7 cellular contexts compared by ENCODE assay signal in the genomic region with DNA sequence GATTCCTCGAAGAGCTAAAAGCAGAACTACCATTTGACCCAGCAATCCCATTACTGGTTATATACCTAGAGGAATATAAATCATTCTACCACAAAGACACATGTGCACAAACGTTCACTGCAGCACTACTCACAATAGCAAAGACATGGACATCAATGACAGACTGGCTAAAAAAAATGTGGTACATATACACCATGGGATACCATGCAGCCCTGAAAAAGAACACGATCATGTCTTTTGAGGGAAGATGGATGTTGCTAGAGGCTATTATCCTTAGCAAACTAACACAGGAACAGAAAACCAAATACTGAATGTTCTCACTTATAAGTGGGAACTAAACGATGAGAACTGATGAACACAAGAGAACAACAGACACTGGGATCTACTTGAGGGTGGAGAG.
A peak's percentile ranks its signal among the peaks of the same experiment; 100 is the strongest.
DNase-seq lines count a peak whose midpoint lies in the region; ATAC-seq, FAIRE-seq and TF ChIP-seq lines count a peak whose summit lies in the region.
"Not testable (repeated sequence)": the region's sequence is repeated elsewhere in the genome, so short reads cannot be mapped to it uniquely, and the experiment has no call there.

No MANE protein-coding gene starts in this region.

- H3K14ac ChIP-seq in H9 (ENCODE audit: insufficient read depth, low read length); H1 (ENCODE audit: insufficient read length): not testable (repeated sequence)

- H3K27ac ChIP-seq in H9 (ENCODE audit: insufficient read length, low read depth, low read length) (peak overlapping the region; percentile 63), HUES48 (ENCODE audit: low read depth, low read length) (peak overlapping the region; percentile 53)
- not testable (repeated sequence) for H3K27ac ChIP-seq in H1 (ENCODE audit: low read depth, low read length)

- not testable (repeated sequence) for H3K9me3 Mint-ChIP-seq in H9; activated naive CD8-positive, alpha-beta T cell (ENCODE audit: low read depth)
- peaks cover 31% of the 10 kb centered on the region for H3K9me3 Mint-ChIP-seq in nephron progenitor cell

- H4K91ac ChIP-seq in H9 (ENCODE audit: insufficient read length, low read depth, low read length); H1 (replicated peaks; ENCODE audit: insufficient read length, low read length): not testable (repeated sequence)

- not testable (repeated sequence) for H3K79me1 ChIP-seq in H9 (ENCODE audit: insufficient read depth, low read depth, low read length, poor library complexity, severe bottlenecking); H1 (ENCODE audit: low read depth, low read length)

- POLR2A ChIA-PET in H1 (lab: Charles Lee; ENCODE audit: partially characterized antibody) = interaction anchor here (1.2 kb wide), 1 partner anchor 9 kb away, joined by 3 read pairs; no protein-coding TSS in a partner anchor

- not testable (repeated sequence) for TF ChIP-seq EP300 in H1 (IDR thresholded peaks at IDR 0.05; ENCODE audit: borderline replicate concordance in 1 of 2, low read depth in 2 of 2, low read length in 2 of 2)

- not testable (repeated sequence) for TF ChIP-seq POLR2A in GM12892 (IDR thresholded peaks at IDR 0.05; ENCODE audit: low read depth, low read length); H1 (IDR thresholded peaks at IDR 0.05; ENCODE audit: control extremely low read depth in 1 of 2, low read depth in 2 of 2, low read length in 2 of 2)

- H3K36me3 ChIP-seq in HUES48 (ENCODE audit: control insufficient read depth, insufficient read depth, low read length); H1 (ENCODE audit: control insufficient read depth in 2 of 4, insufficient read depth in 4 of 4, low read length in 3 of 4): not testable (repeated sequence)

- peak overlapping the region in 1 of 2 experiments; percentile 30; a peak in 1 of 5 replicates for H3K4me3 Mint-ChIP-seq in H9
- H3K4me3 Mint-ChIP-seq in activated naive CD8-positive, alpha-beta T cell = peak overlapping the region; percentile 42
- not testable (repeated sequence) for H3K4me3 Mint-ChIP-seq in nephron progenitor cell

- not testable (repeated sequence) for H3K9me3 ChIP-seq in H9 (ENCODE audit: control insufficient read depth, low read depth, low read length); HUES48 (ENCODE audit: control insufficient read depth, insufficient read depth, low read length); H1 (ENCODE audit: insufficient read depth in 2 of 2, low read depth in 1 of 2, low read length in 1 of 2)

- not testable (repeated sequence) for H3K27me3 Mint-ChIP-seq in H9 (ENCODE audit: low read depth); activated naive CD8-positive, alpha-beta T cell; nephron progenitor cell (ENCODE audit: low read depth, poor library complexity)

- not testable (repeated sequence) for H4K20me1 ChIP-seq in H9 (ENCODE audit: control insufficient read depth, insufficient read depth, insufficient read length); H1 (replicated peaks in 1 of 2; ENCODE audit: control insufficient read depth in 1 of 2, insufficient read depth in 2 of 2, low read length in 2 of 2)

- not testable (repeated sequence) for TF ChIP-seq CTCF in H9 (conservative IDR thresholded peaks at IDR 0.05); H1 (IDR thresholded peaks at IDR 0.05; ENCODE audit: control extremely low read depth in 1 of 3, insufficient read depth in 1 of 3, low read depth in 1 of 3, low read length in 3 of 3); nephron progenitor cell (IDR thresholded peaks at IDR 0.05)

- not testable (repeated sequence) for TF ChIP-seq RAD21 in H1 (IDR thresholded peaks at IDR 0.05 in 1 of 2, conservative IDR thresholded peaks at IDR 0.05 in 1 of 2; ENCODE audit: low read depth in 2 of 2, low read length in 2 of 2)

- not testable (repeated sequence) for H3K4me2 ChIP-seq in H9 (ENCODE audit: insufficient read depth, insufficient read length, low read length); H1 (ENCODE audit: insufficient read depth in 1 of 2, low read depth in 2 of 2, low read length in 2 of 2)

- not testable (repeated sequence) for H4K8ac ChIP-seq in H9 (replicated peaks; ENCODE audit: insufficient read length, low read depth, low read length); H1 (ENCODE audit: extremely low read depth, insufficient read depth, low read length)

- WGBS in H9 (ENCODE audit: extremely low coverage, insufficient read length, low lambda C conversion rate) = no CpG with 5 or more reads among the region's 4 CpGs
- WGBS in H1 (ENCODE audit: extremely low coverage in 1 of 2, insufficient coverage in 1 of 2, insufficient read length in 1 of 2, insufficient replicate concordance in 2 of 2, low coverage in 1 of 2, low lambda C conversion rate in 2 of 2, missing lambda C conversion rate in 1 of 2), 2 experiments = 85% methylated on average over 4 of the region's 4 CpGs; no CpG with 5 or more reads in 1 of the 2 experiments

- not testable (repeated sequence) for H2BK20ac ChIP-seq in H9 (ENCODE audit: low read depth, low read length, poor library complexity, severe bottlenecking); H1 (ENCODE audit: low read length)

- not testable (repeated sequence) for H3K36me3 Mint-ChIP-seq in H9 (ENCODE audit: insufficient read depth in 1 of 3, low read depth in 3 of 3)
- H3K36me3 Mint-ChIP-seq in activated naive CD8-positive, alpha-beta T cell = peaks cover 10% of the 10 kb centered on the region
- peaks cover 56% of the 10 kb centered on the region for H3K36me3 Mint-ChIP-seq in nephron progenitor cell (ENCODE audit: low read depth)

- H3K79me2 ChIP-seq in H9 (ENCODE audit: insufficient read depth, low read length) = not testable (repeated sequence)
- H3K79me2 ChIP-seq in H1 (ENCODE audit: control insufficient read depth in 1 of 2, insufficient read depth in 2 of 2, low read length in 2 of 2) = peaks cover 0 to 92% of the 10 kb centered on the region in 2 experiments; a peak in 3 of 4 replicates

- H3T11ph ChIP-seq in H9 (ENCODE audit: low read length) = not testable (repeated sequence)

- CTCF ChIA-PET in H1 (lab: Charles Lee; ENCODE audit: partially characterized antibody) = not testable (repeated sequence)

- not testable (repeated sequence) for H2BK12ac ChIP-seq in H9 (ENCODE audit: insufficient read length, low read depth, low read length); H1 (ENCODE audit: low read depth, low read length)

- ATAC-seq in SK-N-SH treated with all-trans-retinoic acid at 6 μM for 48 hours = not testable (repeated sequence)

- H3K4me1 Mint-ChIP-seq in H9 (peaks cover 50 to 61% of the 10 kb centered on the region in 2 experiments), nephron progenitor cell (peaks cover 15% of the 10 kb centered on the region)
- H3K4me1 Mint-ChIP-seq in activated naive CD8-positive, alpha-beta T cell (ENCODE audit: low read depth) = peaks cover 57% of the 10 kb centered on the region

- H3K27ac Mint-ChIP-seq in H9 = peak overlapping the region in 2 of 3 experiments; percentile 22 to 25; a peak in 1 of 7 replicates
- not testable (repeated sequence) for H3K27ac Mint-ChIP-seq in activated naive CD8-positive, alpha-beta T cell
- peak overlapping the region; percentile 10 for H3K27ac Mint-ChIP-seq in nephron progenitor cell

- H2AFZ ChIP-seq in H9 (ENCODE audit: low read length); H1 (ENCODE audit: low read length): not testable (repeated sequence)

- H2BK120ac ChIP-seq in H9 (ENCODE audit: low read depth, low read length, poor library complexity, severe bottlenecking); H1 (replicated peaks; ENCODE audit: low read depth, low read length): not testable (repeated sequence)

- H4K5ac ChIP-seq in H9 (ENCODE audit: insufficient read length, low read depth, low read length); H1 (ENCODE audit: insufficient read length, low read depth, low read length): not testable (repeated sequence)

- H3K4me1 ChIP-seq in H9 (ENCODE audit: insufficient read depth, low read length); H1 (replicated peaks in 1 of 4; ENCODE audit: control insufficient read depth in 3 of 4, insufficient read depth in 4 of 4, low read length in 3 of 4): not testable (repeated sequence)
- peaks cover 56% of the 10 kb centered on the region for H3K4me1 ChIP-seq in HUES48 (ENCODE audit: control insufficient read depth, insufficient read depth, low read length)

- not testable (repeated sequence) for H2BK5ac ChIP-seq in H9 (ENCODE audit: insufficient read length, low read length); H1 (ENCODE audit: low read depth, low read length)

- not testable (repeated sequence) for H3K27me3 ChIP-seq in H9 (ENCODE audit: insufficient read depth, low read length); HUES48 (ENCODE audit: control insufficient read depth, insufficient read depth, low read length); H1 (replicated peaks in 1 of 4; ENCODE audit: control insufficient read depth in 3 of 4, extremely low read depth in 1 of 4, insufficient read depth in 3 of 4, low read length in 3 of 4)

- not testable (repeated sequence) for H3K18ac ChIP-seq in H9 (ENCODE audit: insufficient read length, low read depth, low read length); H1 (ENCODE audit: extremely low read depth, low read length)

- H3K9ac ChIP-seq in H9 (ENCODE audit: extremely low read depth, insufficient read length, low read length); HUES48 (ENCODE audit: low read depth, low read length); H1 (replicated peaks in 1 of 4; ENCODE audit: extremely low read depth in 1 of 4, low read depth in 3 of 4, low read length in 3 of 4): not testable (repeated sequence)

- H2AK5ac ChIP-seq in H9 (ENCODE audit: insufficient read length, low read length); H1 (ENCODE audit: low read depth, low read length): not testable (repeated sequence)

- H3K4ac ChIP-seq in H9 (ENCODE audit: low read depth, low read length); H1 (replicated peaks; ENCODE audit: insufficient read length, low read depth, low read length): not testable (repeated sequence)

- H3K23me2 ChIP-seq in H9 (ENCODE audit: insufficient read length, low read depth, low read length, poor library complexity, severe bottlenecking); H1 (ENCODE audit: low read depth, low read length): not testable (repeated sequence)

- peak; percentile 60 for FAIRE-seq in GM12892 (lab: Jason Lieb, UNC)
- not testable (repeated sequence) for FAIRE-seq in H1 (lab: Jason Lieb, UNC)

- not testable (repeated sequence) for H3K56ac ChIP-seq in H9 (ENCODE audit: insufficient read length, low read depth, low read length); H1 (replicated peaks; ENCODE audit: insufficient read length, low read depth, low read length)

- DNase-seq in GM12892 (ENCODE audit: insufficient read length); H9; H1 (ENCODE audit: low read depth in 1 of 2, low spot score in 2 of 2); nephron progenitor cell: not testable (repeated sequence)

- not testable (repeated sequence) for H3K23ac ChIP-seq in H9 (ENCODE audit: insufficient read length, low read depth, low read length); H1 (ENCODE audit: insufficient read length)

- H2BK15ac ChIP-seq in H9 (ENCODE audit: low read depth, low read length); H1 (ENCODE audit: low read length): not testable (repeated sequence)

- not testable (repeated sequence) for H3K4me3 ChIP-seq in HUES48 (ENCODE audit: low read depth, low read length); H1 (ENCODE audit: extremely low read depth in 1 of 4, insufficient read depth in 2 of 4, low read depth in 3 of 4, low read length in 4 of 4)
